Comparison of ENCODE assay signal across 20 cellular contexts in genomic region chr7:11754933-11755332, GRCh38.
DNase-seq lines count a peak whose midpoint lies in the region; ATAC-seq, FAIRE-seq and TF ChIP-seq lines count a peak whose summit lies in the region.
"Had no signal": no experiment of that assay in that cellular context is flagged by ENCODE, and none has a peak within 500 bp of the region (broad histone marks: within the 10 kb centered on the region; RNA-seq: fewer than 3 reads in every experiment).

No MANE protein-coding gene starts in this region.

- no peak overlapping the region for H2AK5ac ChIP-seq in trophoblast cell (ENCODE audit: low read length)

- H3K23ac ChIP-seq in trophoblast cell (ENCODE audit: low read length): no peak overlapping the region

- no peak for TF ChIP-seq POLR2A in GM12878 (IDR thresholded peaks at IDR 0.05; ENCODE audit: low read depth, low read length)

- TF ChIP-seq EP300 in GM12878 (IDR thresholded peaks at IDR 0.05; ENCODE audit: borderline replicate concordance in 1 of 2, control insufficient read depth in 1 of 2, low read depth in 2 of 2, low read length in 2 of 2): no peak

- BruUV-seq in Panc1 (replicated peaks; lab: Mats Ljungman, UMichigan): no TSS peak
- BruUV-seq in GM12878 (replicated peaks; lab: Mats Ljungman, UMichigan): no TSS peak

- no peaks in the 10 kb centered on the region for H3K36me3 ChIP-seq in BE2C
- no peaks in the 10 kb centered on the region for H3K36me3 ChIP-seq in Panc1 (ENCODE audit: control insufficient read depth, insufficient read depth, low read length)
- no peaks in the 10 kb centered on the region for H3K36me3 ChIP-seq in GM12878 (ENCODE audit: control insufficient read depth in 2 of 2, insufficient read depth in 2 of 2, low read length in 1 of 2)
- H3K36me3 ChIP-seq in trophoblast cell (ENCODE audit: control insufficient read depth in 1 of 2, insufficient read depth in 2 of 2, low read length in 2 of 2): no peaks in the 10 kb centered on the region
- H3K36me3 ChIP-seq: BLaER1 had no signal

- H3K4me1 ChIP-seq in BE2C: peaks cover 34% of the 10 kb centered on the region
- H3K4me1 ChIP-seq in Panc1 (ENCODE audit: control insufficient read depth, insufficient read depth, low read length): peaks cover 66% of the 10 kb centered on the region
- no peaks in the 10 kb centered on the region for H3K4me1 ChIP-seq in GM12878 (ENCODE audit: control insufficient read depth, insufficient read depth, low read length)
- peaks cover 8 to 10% of the 10 kb centered on the region in 2 experiments for H3K4me1 ChIP-seq in trophoblast cell (ENCODE audit: control insufficient read depth in 1 of 2, insufficient read depth in 2 of 2, low read length in 2 of 2)
- H3K4me1 ChIP-seq: BLaER1, Caco-2 had no signal

- peak overlapping the region; percentile 55 for H4K91ac ChIP-seq in trophoblast cell (ENCODE audit: low read depth, low read length)

- H3K9me3 ChIP-seq in BE2C (no peaks in the 10 kb centered on the region), Panc1 (ENCODE audit: control insufficient read depth, insufficient read depth, low read depth, low read length) (no peaks in the 10 kb centered on the region), GM12878 (replicated peaks; ENCODE audit: control insufficient read depth, insufficient read depth, low read length) (no peaks in the 10 kb centered on the region), trophoblast cell (ENCODE audit: insufficient read depth, low read depth, low read length) (no peaks in the 10 kb centered on the region)
- H3K9me3 ChIP-seq: BLaER1, Caco-2 had no signal

- no peak for TF ChIP-seq RAD21 in GM12878 (IDR thresholded peaks at IDR 0.05; ENCODE audit: insufficient read depth, low read depth, low read length)

- no peak for FAIRE-seq in GM12878 (lab: Jason Lieb, UNC)
- FAIRE-seq: G401.6, GM18507, H1 had no signal

- H3K4me3 ChIP-seq in BE2C (ENCODE audit: low read depth, low read length) (no peak overlapping the region), Panc1 (ENCODE audit: low read depth in 2 of 2, low read length in 2 of 2) (no peak overlapping the region), GM12878 (no peak overlapping the region), trophoblast cell (ENCODE audit: low read depth, low read length) (no peak overlapping the region)
- H3K4me3 ChIP-seq: BLaER1 had no signal

- no peak overlapping the region for H4K8ac ChIP-seq in trophoblast cell (ENCODE audit: low read depth, low read length)

- SMC1A ChIA-PET in GM12878 (lab: Charles Lee; ENCODE audit: uncharacterized antibody, unreplicated experiment): no interaction called here

- in situ Hi-C loops in Panc1 (cut with HindIII; ENCODE audit: low pct_unique_long_range_greater_than_20kb, low sequenced_read_pairs): no loop called here
- in situ Hi-C loops in GM12878 (cut with MboI): no loop called here
- in situ Hi-C loops in GM13976 (cut with MboI; ENCODE audit: low sequenced_read_pairs, unreplicated experiment): no loop called here

- RAD21 ChIA-PET in GM12878 (lab: Charles Lee; ENCODE audit: unreplicated experiment): no interaction called here

- no peak overlapping the region for H2AFZ ChIP-seq in GM12878 (ENCODE audit: control insufficient read depth, low read depth, low read length)
- H2AFZ ChIP-seq in trophoblast cell (ENCODE audit: insufficient read depth, low read length, poor library complexity): no peak overlapping the region

- intact Hi-C loops in Panc1 (cut with micrococcal nuclease; ENCODE audit: unreplicated experiment): no loop called here
- intact Hi-C loops in GM12878 (cut with micrococcal nuclease; ENCODE audit: unreplicated experiment): no loop called here

- DNase-seq in BE2C: no peak
- DNase-seq in Panc1 (ENCODE audit: low read depth, low spot score): no peak
- no peak for DNase-seq in GM12878 (ENCODE audit: low read depth, low spot score)
- DNase-seq in trophoblast cell: no peak
- DNase-seq in pons (ENCODE audit: low spot score): no peak
- DNase-seq in HK-2 (ENCODE audit: unreplicated experiment): no peak
- no peak for DNase-seq in GM13976 (ENCODE audit: low spot score)
- DNase-seq: 8988T; Caco-2; CD4-positive, CD25-positive, alpha-beta regulatory T cell; CD8-positive, alpha-beta T cell; DMS153; DND-41; H7; HCEC 1CT had no signal

- no peak overlapping the region for H3K14ac ChIP-seq in trophoblast cell (ENCODE audit: low read length)

- no peak overlapping the region for H3K4ac ChIP-seq in trophoblast cell (ENCODE audit: low read depth, low read length)

- no peak overlapping the region for H3K4me2 ChIP-seq in GM12878 (ENCODE audit: control insufficient read depth, insufficient read depth)
- no peak overlapping the region for H3K4me2 ChIP-seq in trophoblast cell (ENCODE audit: low read length)
- H3K4me2 ChIP-seq: BLaER1 had no signal

- TF ChIP-seq CTCF in BE2C (IDR thresholded peaks at IDR 0.05; ENCODE audit: low read depth, low read length) (peak; percentile 14; the same call in 1 of the 2 replicates), Panc1 (IDR thresholded peaks at IDR 0.05) (peak; percentile 28), GM12878 (IDR thresholded peaks at IDR 0.05 in 2 of 3, conservative IDR thresholded peaks at IDR 0.05 in 1 of 3; ENCODE audit: control insufficient read depth in 2 of 3, extremely low read depth in 1 of 3, insufficient read depth in 1 of 3, low read depth in 3 of 3, low read length in 3 of 3) (no peak), GM13976 (IDR thresholded peaks at IDR 0.05; ENCODE audit: borderline replicate concordance, control extremely low read depth, extremely low read depth, insufficient read depth, missing control alignments) (no peak)

- H2BK5ac ChIP-seq in trophoblast cell (ENCODE audit: low read depth, low read length, poor library complexity): peak overlapping the region; percentile 31

- POLR2A ChIA-PET in Panc1 (lab: Charles Lee): no interaction called here
- POLR2A ChIA-PET in GM12878 (lab: Charles Lee): no interaction called here

- CTCF ChIA-PET in Panc1 (lab: Charles Lee) (interaction anchor here (0.6 kb wide), 1 partner anchor 13 kb away, joined by 3 read pairs; no protein-coding TSS in a partner anchor), GM12878 (lab: Yijun Ruan, JAX) (no interaction called here)

- H4K12ac ChIP-seq in trophoblast cell (ENCODE audit: low read depth, low read length): no peak overlapping the region

- H3K18ac ChIP-seq in trophoblast cell (ENCODE audit: low read length): no peak overlapping the region

- no peak for ATAC-seq in Panc1
- ATAC-seq in GM12878: peak; percentile 37; the same call in 2 of the 3 replicates
- ATAC-seq: CD8-positive, alpha-beta T cell had no signal

- H3K79me1 ChIP-seq in trophoblast cell (ENCODE audit: low read length): peaks cover 10% of the 10 kb centered on the region

- peak overlapping the region; percentile 95 for H3K27ac ChIP-seq in Panc1 (ENCODE audit: low read length)
- no peak overlapping the region for H3K27ac ChIP-seq in GM12878 (ENCODE audit: control insufficient read depth, insufficient read depth)
- no peak overlapping the region for H3K27ac ChIP-seq in trophoblast cell (ENCODE audit: low read depth, low read length)
- H3K27ac ChIP-seq: BLaER1, C4-2B had no signal

- H3K9ac ChIP-seq in GM12878 (ENCODE audit: control insufficient read depth, insufficient read depth, low read length) (no peak overlapping the region), trophoblast cell (ENCODE audit: low read length) (no peak overlapping the region)
- H3K9ac ChIP-seq: BLaER1 had no signal

- H2BK120ac ChIP-seq in trophoblast cell (ENCODE audit: insufficient read depth, low read length, poor library complexity): no peak overlapping the region

- 56% methylated on average over 3 of the region's 3 CpGs for WGBS in GM12878 (ENCODE audit: insufficient coverage, insufficient replicate concordance, low lambda C conversion rate, missing lambda C conversion rate)
- no CpG with 5 or more reads among the region's 3 CpGs for WGBS in trophoblast cell (ENCODE audit: extremely low coverage, insufficient coverage, insufficient read length)

- H3K27me3 ChIP-seq in BE2C (no peaks in the 10 kb centered on the region), Panc1 (ENCODE audit: control insufficient read depth, insufficient read depth, low read length) (no peaks in the 10 kb centered on the region), GM12878 (replicated peaks in 1 of 2; ENCODE audit: control insufficient read depth in 2 of 2, insufficient read depth in 2 of 2, low read length in 1 of 2) (no peaks in the 10 kb centered on the region), trophoblast cell (ENCODE audit: insufficient read depth, low read length) (no peaks in the 10 kb centered on the region)
- H3K27me3 ChIP-seq: BLaER1 had no signal

- peak overlapping the region; percentile 49 for H2BK12ac ChIP-seq in trophoblast cell (ENCODE audit: low read length)

- H4K20me1 ChIP-seq in GM12878 (ENCODE audit: control insufficient read depth, insufficient read depth): no peaks in the 10 kb centered on the region
- H4K20me1 ChIP-seq: BLaER1 had no signal

- H3K79me2 ChIP-seq in GM12878 (ENCODE audit: control insufficient read depth, insufficient read depth, low read length): no peaks in the 10 kb centered on the region
- no peaks in the 10 kb centered on the region for H3K79me2 ChIP-seq in trophoblast cell (ENCODE audit: control insufficient read depth, insufficient read depth, low read length, poor library complexity)

TF ChIP-seq in GM12878, 131 proteins besides CTCF, POLR2A, EP300 and RAD21:
- no peak for TF ChIP-seq KDM1A (IDR thresholded peaks at IDR 0.05; ENCODE audit: borderline replicate concordance)

Comparison
In these comparisons a context has a peak if more than half of its experiments do, and no peak if none do; other contexts are left out.
1. CTCF ChIP-seq: peak in BE2C (single experiment) and Panc1 (single experiment); none in GM12878 (0 of 3) and GM13976 (single experiment).